Comparison of ENCODE assay signal across 1 cellular context in genomic region chr2:174343343-174343637, GRCh38.
TF ChIP-seq lines count a peak whose summit lies in the region.

No MANE protein-coding gene starts in this region.

TF ChIP-seq in GM12878, 131 proteins besides CTCF, POLR2A, EP300 and RAD21:
- no peak for TF ChIP-seq ASH2L (IDR thresholded peaks at IDR 0.05; ENCODE audit: borderline replicate concordance, low read depth)
- TF ChIP-seq EZH2 (IDR thresholded peaks at IDR 0.05; ENCODE audit: borderline replicate concordance, control insufficient read depth, low read depth, low read length) = peak; percentile 95; the same call in 1 of the 2 replicates
- no peak for TF ChIP-seq JUNB (IDR thresholded peaks at IDR 0.05)
- no peak for TF ChIP-seq JUND (IDR thresholded peaks at IDR 0.05; ENCODE audit: low read depth, low read length)
